1 cellular context compared by ENCODE assay signal in the genomic region with DNA sequence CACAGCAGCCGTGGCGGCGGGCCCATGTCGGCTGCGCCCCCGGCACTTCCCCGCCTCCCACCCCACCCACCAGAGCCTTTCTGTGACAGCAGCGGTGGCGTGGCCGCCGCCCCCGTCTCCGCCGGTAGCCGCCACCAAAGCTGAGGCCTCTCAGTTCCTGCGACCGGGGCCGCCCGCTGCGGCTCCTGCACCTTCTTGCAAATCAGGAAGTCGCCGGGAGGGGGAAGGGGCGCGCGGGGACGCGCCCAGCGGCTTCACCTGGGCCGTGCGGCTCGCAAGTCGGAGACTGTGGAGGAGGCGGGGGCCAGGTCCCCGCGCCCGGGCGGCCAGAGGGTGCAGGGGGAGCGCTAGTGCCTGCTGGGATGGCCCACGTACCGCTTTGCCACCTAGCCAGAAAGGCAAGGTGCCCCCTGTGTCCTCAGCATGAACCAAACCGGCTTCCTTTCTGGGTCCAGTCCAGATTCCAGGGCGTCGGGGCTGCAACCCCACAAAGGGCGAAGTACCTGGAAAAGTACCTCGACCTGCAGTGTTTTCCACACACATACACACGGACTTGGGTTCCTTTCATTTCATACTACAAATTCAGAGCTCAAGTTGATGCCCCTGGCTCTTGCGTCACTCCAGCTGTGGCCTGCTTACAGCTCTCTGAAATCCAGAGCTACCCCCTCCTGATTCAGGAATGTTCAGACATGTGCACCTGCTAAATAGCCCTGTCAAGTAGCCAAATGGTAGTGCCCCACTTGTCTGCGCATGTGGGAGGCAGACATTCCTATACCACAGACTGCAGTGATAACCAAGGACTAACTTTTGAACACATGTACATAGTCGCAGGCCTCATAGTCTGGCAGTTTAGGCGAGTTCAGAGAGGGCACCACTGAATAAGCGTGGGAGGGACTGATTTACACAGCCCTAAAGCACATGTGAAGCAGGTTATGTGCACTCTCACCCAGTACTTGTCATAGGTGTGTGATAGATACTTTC.
TF ChIP-seq lines count a peak whose summit lies in the region.

A gene with protein sequence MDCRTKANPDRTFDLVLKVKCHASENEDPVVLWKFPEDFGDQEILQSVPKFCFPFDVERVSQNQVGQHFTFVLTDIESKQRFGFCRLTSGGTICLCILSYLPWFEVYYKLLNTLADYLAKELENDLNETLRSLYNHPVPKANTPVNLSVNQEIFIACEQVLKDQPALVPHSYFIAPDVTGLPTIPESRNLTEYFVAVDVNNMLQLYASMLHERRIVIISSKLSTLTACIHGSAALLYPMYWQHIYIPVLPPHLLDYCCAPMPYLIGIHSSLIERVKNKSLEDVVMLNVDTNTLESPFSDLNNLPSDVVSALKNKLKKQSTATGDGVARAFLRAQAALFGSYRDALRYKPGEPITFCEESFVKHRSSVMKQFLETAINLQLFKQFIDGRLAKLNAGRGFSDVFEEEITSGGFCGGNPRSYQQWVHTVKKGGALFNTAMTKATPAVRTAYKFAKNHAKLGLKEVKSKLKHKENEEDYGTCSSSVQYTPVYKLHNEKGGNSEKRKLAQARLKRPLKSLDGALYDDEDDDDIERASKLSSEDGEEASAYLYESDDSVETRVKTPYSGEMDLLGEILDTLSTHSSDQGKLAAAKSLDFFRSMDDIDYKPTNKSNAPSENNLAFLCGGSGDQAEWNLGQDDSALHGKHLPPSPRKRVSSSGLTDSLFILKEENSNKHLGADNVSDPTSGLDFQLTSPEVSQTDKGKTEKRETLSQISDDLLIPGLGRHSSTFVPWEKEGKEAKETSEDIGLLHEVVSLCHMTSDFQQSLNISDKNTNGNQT (minus strand): TSS at position 199 of the 981 bp plus-strand sequence. CDS start 325 bp downstream, outside the sequence.

TF ChIP-seq in K562, 482 proteins besides CTCF, POLR2A, EP300 and RAD21 (continued from another document and continues in another):
- peak; percentile 34; the same call in 1 of the 2 replicates for TF ChIP-seq BHLHE40 (IDR thresholded peaks at IDR 0.05; ENCODE audit: low read length)
- TF ChIP-seq EHMT2 (IDR thresholded peaks at IDR 0.05), result no peak
- TF ChIP-seq, protein P1, sequence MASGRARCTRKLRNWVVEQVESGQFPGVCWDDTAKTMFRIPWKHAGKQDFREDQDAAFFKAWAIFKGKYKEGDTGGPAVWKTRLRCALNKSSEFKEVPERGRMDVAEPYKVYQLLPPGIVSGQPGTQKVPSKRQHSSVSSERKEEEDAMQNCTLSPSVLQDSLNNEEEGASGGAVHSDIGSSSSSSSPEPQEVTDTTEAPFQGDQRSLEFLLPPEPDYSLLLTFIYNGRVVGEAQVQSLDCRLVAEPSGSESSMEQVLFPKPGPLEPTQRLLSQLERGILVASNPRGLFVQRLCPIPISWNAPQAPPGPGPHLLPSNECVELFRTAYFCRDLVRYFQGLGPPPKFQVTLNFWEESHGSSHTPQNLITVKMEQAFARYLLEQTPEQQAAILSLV (tag; IDR thresholded peaks at IDR 0.05), result no peak; the same call in 1 of the 2 replicates
- peak; percentile 38 for TF ChIP-seq RBBP5 (IDR thresholded peaks at IDR 0.05; ENCODE audit: borderline replicate concordance, insufficient read depth, low read length, poor library complexity, severe bottlenecking)
- peak; percentile 81 for TF ChIP-seq CEBPG (CRISPR knock-in tag; IDR thresholded peaks at IDR 0.05)
- TF ChIP-seq CEBPG (tag; conservative IDR thresholded peaks at IDR 0.05 in 1 of 2, IDR thresholded peaks at IDR 0.05 in 1 of 2), result peak; percentile 63 to 85
- TF ChIP-seq, protein P2, sequence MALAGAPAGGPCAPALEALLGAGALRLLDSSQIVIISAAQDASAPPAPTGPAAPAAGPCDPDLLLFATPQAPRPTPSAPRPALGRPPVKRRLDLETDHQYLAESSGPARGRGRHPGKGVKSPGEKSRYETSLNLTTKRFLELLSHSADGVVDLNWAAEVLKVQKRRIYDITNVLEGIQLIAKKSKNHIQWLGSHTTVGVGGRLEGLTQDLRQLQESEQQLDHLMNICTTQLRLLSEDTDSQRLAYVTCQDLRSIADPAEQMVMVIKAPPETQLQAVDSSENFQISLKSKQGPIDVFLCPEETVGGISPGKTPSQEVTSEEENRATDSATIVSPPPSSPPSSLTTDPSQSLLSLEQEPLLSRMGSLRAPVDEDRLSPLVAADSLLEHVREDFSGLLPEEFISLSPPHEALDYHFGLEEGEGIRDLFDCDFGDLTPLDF (CRISPR knock-in tag; IDR thresholded peaks at IDR 0.05), result peak; percentile 22; the same call in 1 of the 2 replicates
- TF ChIP-seq FOXM1 (IDR thresholded peaks at IDR 0.05; ENCODE audit: low read depth), result no peak
- TF ChIP-seq FOXM1 (CRISPR knock-in tag; IDR thresholded peaks at IDR 0.05; ENCODE audit: low read depth), result no peak
- no peak for TF ChIP-seq HNRNPUL1 (IDR thresholded peaks at IDR 0.05; ENCODE audit: low read length)
- TF ChIP-seq, protein P3, sequence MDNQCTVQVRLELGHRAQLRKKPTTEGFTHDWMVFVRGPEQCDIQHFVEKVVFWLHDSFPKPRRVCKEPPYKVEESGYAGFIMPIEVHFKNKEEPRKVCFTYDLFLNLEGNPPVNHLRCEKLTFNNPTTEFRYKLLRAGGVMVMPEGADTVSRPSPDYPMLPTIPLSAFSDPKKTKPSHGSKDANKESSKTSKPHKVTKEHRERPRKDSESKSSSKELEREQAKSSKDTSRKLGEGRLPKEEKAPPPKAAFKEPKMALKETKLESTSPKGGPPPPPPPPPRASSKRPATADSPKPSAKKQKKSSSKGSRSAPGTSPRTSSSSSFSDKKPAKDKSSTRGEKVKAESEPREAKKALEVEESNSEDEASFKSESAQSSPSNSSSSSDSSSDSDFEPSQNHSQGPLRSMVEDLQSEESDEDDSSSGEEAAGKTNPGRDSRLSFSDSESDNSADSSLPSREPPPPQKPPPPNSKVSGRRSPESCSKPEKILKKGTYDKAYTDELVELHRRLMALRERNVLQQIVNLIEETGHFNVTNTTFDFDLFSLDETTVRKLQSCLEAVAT (IDR thresholded peaks at IDR 0.05), result peak in 1 of 2 experiments; percentile 48; a peak in 1 of 4 replicates
- TF ChIP-seq, protein P4, sequence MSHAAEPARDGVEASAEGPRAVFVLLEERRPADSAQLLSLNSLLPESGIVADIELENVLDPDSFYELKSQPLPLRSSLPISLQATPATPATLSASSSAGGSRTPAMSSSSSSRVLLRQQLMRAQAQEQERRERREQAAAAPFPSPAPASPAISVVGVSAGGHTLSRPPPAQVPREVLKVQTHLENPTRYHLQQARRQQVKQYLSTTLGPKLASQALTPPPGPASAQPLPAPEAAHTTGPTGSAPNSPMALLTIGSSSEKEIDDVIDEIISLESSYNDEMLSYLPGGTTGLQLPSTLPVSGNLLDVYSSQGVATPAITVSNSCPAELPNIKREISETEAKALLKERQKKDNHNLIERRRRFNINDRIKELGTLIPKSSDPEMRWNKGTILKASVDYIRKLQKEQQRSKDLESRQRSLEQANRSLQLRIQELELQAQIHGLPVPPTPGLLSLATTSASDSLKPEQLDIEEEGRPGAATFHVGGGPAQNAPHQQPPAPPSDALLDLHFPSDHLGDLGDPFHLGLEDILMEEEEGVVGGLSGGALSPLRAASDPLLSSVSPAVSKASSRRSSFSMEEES (CRISPR knock-in tag; IDR thresholded peaks at IDR 0.05), result no peak
- peak; percentile 97 for TF ChIP-seq EGR1 (conservative IDR thresholded peaks at IDR 0.05)
- no peak for TF ChIP-seq CHD1 (IDR thresholded peaks at IDR 0.05; ENCODE audit: low read length)
- peak in 1 of 2 experiments; percentile 13; a peak in 2 of 4 replicates for TF ChIP-seq HDAC1 (IDR thresholded peaks at IDR 0.05)
- no peak for TF ChIP-seq TAL1 (IDR thresholded peaks at IDR 0.05)
- no peak for TF ChIP-seq NR2F6 (CRISPR knock-in tag; IDR thresholded peaks at IDR 0.05)
- TF ChIP-seq TEAD2 (tag; IDR thresholded peaks at IDR 0.05), result no peak
- TF ChIP-seq C11orf30 (IDR thresholded peaks at IDR 0.05; ENCODE audit: low read depth), result no peak
- TF ChIP-seq, protein P5, sequence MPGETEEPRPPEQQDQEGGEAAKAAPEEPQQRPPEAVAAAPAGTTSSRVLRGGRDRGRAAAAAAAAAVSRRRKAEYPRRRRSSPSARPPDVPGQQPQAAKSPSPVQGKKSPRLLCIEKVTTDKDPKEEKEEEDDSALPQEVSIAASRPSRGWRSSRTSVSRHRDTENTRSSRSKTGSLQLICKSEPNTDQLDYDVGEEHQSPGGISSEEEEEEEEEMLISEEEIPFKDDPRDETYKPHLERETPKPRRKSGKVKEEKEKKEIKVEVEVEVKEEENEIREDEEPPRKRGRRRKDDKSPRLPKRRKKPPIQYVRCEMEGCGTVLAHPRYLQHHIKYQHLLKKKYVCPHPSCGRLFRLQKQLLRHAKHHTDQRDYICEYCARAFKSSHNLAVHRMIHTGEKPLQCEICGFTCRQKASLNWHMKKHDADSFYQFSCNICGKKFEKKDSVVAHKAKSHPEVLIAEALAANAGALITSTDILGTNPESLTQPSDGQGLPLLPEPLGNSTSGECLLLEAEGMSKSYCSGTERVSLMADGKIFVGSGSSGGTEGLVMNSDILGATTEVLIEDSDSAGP (CRISPR knock-in tag; IDR thresholded peaks at IDR 0.05), result no peak
- TF ChIP-seq, protein P6, sequence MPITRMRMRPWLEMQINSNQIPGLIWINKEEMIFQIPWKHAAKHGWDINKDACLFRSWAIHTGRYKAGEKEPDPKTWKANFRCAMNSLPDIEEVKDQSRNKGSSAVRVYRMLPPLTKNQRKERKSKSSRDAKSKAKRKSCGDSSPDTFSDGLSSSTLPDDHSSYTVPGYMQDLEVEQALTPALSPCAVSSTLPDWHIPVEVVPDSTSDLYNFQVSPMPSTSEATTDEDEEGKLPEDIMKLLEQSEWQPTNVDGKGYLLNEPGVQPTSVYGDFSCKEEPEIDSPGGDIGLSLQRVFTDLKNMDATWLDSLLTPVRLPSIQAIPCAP (CRISPR knock-in tag; IDR thresholded peaks at IDR 0.05; ENCODE audit: borderline replicate concordance), result no peak
- TF ChIP-seq HOXB6 (CRISPR knock-in tag; IDR thresholded peaks at IDR 0.05; ENCODE audit: borderline replicate concordance), result no peak
- TF ChIP-seq FOXP1 (CRISPR knock-in tag; IDR thresholded peaks at IDR 0.05), result no peak
- TF ChIP-seq, protein P7, sequence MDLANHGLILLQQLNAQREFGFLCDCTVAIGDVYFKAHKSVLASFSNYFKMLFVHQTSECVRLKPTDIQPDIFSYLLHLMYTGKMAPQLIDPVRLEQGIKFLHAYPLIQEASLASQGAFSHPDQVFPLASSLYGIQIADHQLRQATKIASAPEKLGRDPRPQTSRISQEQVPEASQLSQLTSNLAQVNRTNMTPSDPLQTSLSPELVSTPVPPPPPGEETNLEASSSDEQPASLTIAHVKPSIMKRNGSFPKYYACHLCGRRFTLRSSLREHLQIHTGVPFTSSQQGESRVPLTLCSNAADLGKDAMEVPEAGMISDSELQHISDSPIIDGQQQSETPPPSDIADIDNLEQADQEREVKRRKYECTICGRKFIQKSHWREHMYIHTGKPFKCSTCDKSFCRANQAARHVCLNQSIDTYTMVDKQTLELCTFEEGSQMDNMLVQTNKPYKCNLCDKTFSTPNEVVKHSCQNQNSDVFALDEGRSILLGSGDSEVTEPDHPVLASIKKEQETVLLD (IDR thresholded peaks at IDR 0.05), result no peak
- 0 out of 2 replicates have a peak, but pooled peaks have one; percentile 1 for TF ChIP-seq ZNF24 (IDR thresholded peaks at IDR 0.05)
- TF ChIP-seq TAF15 (IDR thresholded peaks at IDR 0.05; ENCODE audit: low read depth, low read length), result no peak
- no peak for TF ChIP-seq CHCHD3 (CRISPR knock-in tag; IDR thresholded peaks at IDR 0.05)
- 0 out of 2 replicates have a peak, but pooled peaks have one; percentile 11 for TF ChIP-seq JUN (IDR thresholded peaks at IDR 0.05; ENCODE audit: borderline replicate concordance, low read depth, low read length)
- TF ChIP-seq JUN (CRISPR knock-in tag; IDR thresholded peaks at IDR 0.05; ENCODE audit: borderline replicate concordance), result no peak
- TF ChIP-seq, protein P8, sequence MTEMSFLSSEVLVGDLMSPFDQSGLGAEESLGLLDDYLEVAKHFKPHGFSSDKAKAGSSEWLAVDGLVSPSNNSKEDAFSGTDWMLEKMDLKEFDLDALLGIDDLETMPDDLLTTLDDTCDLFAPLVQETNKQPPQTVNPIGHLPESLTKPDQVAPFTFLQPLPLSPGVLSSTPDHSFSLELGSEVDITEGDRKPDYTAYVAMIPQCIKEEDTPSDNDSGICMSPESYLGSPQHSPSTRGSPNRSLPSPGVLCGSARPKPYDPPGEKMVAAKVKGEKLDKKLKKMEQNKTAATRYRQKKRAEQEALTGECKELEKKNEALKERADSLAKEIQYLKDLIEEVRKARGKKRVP (CRISPR knock-in tag; IDR thresholded peaks at IDR 0.05), result no peak; the same call in 1 of the 2 replicates
- no peak for TF ChIP-seq ZNF3 (CRISPR knock-in tag; IDR thresholded peaks at IDR 0.05)
- TF ChIP-seq ELF1 (tag; IDR thresholded peaks at IDR 0.05), result peak; percentile 88
